8 cellular contexts compared by ENCODE assay signal in genomic region chr10:127945335-127945734, GRCh38. TPM values are rescaled to one million over a fixed set of nuclear protein-coding genes. Genes with fewer than 3 reads are reported as not detected.
A peak's percentile ranks its signal among the peaks of the same experiment; 100 is the strongest.
DNase-seq lines count a peak whose midpoint lies in the region; ATAC-seq, FAIRE-seq and TF ChIP-seq lines count a peak whose summit lies in the region.
"Had no signal": no experiment of that assay in that cellular context is flagged by ENCODE, and none has a peak within 500 bp of the region (broad histone marks: within the 10 kb centered on the region; RNA-seq: fewer than 3 reads in every experiment).

No MANE protein-coding gene starts in this region.

- peak; percentile 25 for DNase-seq in LNCaP clone FGC (ENCODE audit: low read depth)
- DNase-seq in breast epithelium (ENCODE audit: low spot score in 2 of 2), result peak in 1 of 2 donors; percentile 31
- DNase-seq in non-pigmented ciliary epithelial cell (ENCODE audit: low read depth), result peak; percentile 37
- DNase-seq in GM19239 (ENCODE audit: insufficient read length, low spot score), result no peak
- DNase-seq in amygdala (lab: John Stamatoyannopoulos, UW), result no peak
- DNase-seq: activated naive CD8-positive, alpha-beta T cell treated with anti-CD3 and anti-CD28 coated beads, Interleukin-2, amount 10 ng/mL, durations not matched to agents 7 days and 5 days had no signal

- TF ChIP-seq CTCF in LNCaP clone FGC (IDR thresholded peaks at IDR 0.05; ENCODE audit: control insufficient read depth, extremely low read depth, insufficient read depth) (no peak), breast epithelium (IDR thresholded peaks at IDR 0.05) (no peak)

- no peak for TF ChIP-seq POLR2A in breast epithelium (IDR thresholded peaks at IDR 0.05)

- H3K9me3 ChIP-seq in breast epithelium, result no peaks in the 10 kb centered on the region

- no peaks in the 10 kb centered on the region for H3K36me3 ChIP-seq in breast epithelium

- intact Hi-C loops in breast epithelium (cut with DNase I; ENCODE audit: low total_unique reads), result no loop called here

- H3K27ac ChIP-seq in breast epithelium, result peak overlapping the region; percentile 52 to 66

- no peak for FAIRE-seq in GM19239 (lab: Jason Lieb, UNC)

- peaks cover 0 to 3% of the 10 kb centered on the region in 2 donors for H3K4me1 ChIP-seq in breast epithelium

- ATAC-seq in GM19463 (IDR thresholded peaks at IDR 0.05; ENCODE audit: unreplicated experiment) (peak; percentile 66), GM19455 (IDR thresholded peaks at IDR 0.05; ENCODE audit: unreplicated experiment) (no peak)

- H3K4me3 ChIP-seq in LNCaP clone FGC (ENCODE audit: low read depth, low read length), result no peak overlapping the region
- no peak overlapping the region for H3K4me3 ChIP-seq in breast epithelium

- H3K27me3 ChIP-seq in breast epithelium, result no peaks in the 10 kb centered on the region

RNA-seq across cellular contexts. Expression of gene PTPRE, which starts 38.4 kb away (rescaled TPM):
- total RNA-seq in breast epithelium, result 10 to 100 TPM; 11.8 to 42.9 (median 25.6) TPM

RNA-seq across cellular contexts. Expression of gene CLRN3, which starts 52.6 kb away (rescaled TPM):
- total RNA-seq in breast epithelium, result under 1 TPM in 1 of 3 donors, not detected in 2; 0.98 TPM
- total RNA-seq: activated naive CD8-positive, alpha-beta T cell treated with anti-CD3 and anti-CD28 coated beads, Interleukin-2, amount 10 ng/mL, durations not matched to agents 7 days and 5 days had no signal

Comparison
In these comparisons a context has a peak if more than half of its experiments do, and no peak if none do; other contexts are left out.
1. DNase-seq: peak in LNCaP clone FGC (single experiment) and non-pigmented ciliary epithelial cell (single experiment); none in GM19239 (single experiment) and amygdala (0 of 56).